ENCODE assay signal across 1 cellular context in the genomic region with DNA sequence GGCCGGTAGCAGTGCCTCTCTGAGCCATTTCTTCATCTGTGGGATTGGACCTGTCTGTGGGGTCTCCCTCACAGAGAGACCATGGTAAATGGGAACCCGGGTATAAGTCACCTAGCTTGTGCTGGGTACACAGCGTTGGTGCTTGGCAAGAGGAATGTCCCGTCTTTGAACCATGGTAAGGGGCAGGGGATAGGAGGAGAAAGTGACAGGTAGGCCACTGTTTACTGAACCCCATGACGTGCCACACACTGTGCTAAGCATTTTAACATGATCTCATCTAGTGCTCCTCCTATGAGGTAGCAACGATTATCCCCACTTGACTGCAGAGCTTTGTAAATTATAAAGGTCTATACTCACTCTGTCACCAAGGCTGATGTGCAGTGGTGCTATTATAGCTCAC.
A peak's percentile ranks its signal among the peaks of the same experiment; 100 is the strongest.
TF ChIP-seq lines count a peak whose summit lies in the region.

No MANE protein-coding gene starts in this region.

TF ChIP-seq in HepG2, 621 proteins besides CTCF, POLR2A, EP300 and RAD21:
- TF ChIP-seq ZNF207 (IDR thresholded peaks at IDR 0.05; ENCODE audit: borderline replicate concordance) (no peak), ISX (CRISPR knock-in tag; conservative IDR thresholded peaks at IDR 0.05) (no peak), ZBTB1 (CRISPR knock-in tag; IDR thresholded peaks at IDR 0.05; ENCODE audit: borderline replicate concordance) (no peak), ZNF768 (CRISPR knock-in tag; IDR thresholded peaks at IDR 0.05) (peak; percentile 56; the same call in 1 of the 2 replicates), TBX2 (CRISPR knock-in tag; IDR thresholded peaks at IDR 0.05; ENCODE audit: borderline replicate concordance) (peak; percentile 3; the same call in 1 of the 2 replicates), NFE2L1 (CRISPR knock-in tag; IDR thresholded peaks at IDR 0.05; ENCODE audit: borderline replicate concordance) (no peak), GATAD2A (CRISPR knock-in tag; IDR thresholded peaks at IDR 0.05) (no peak), TARDBP (CRISPR knock-in tag; IDR thresholded peaks at IDR 0.05) (no peak), SP140L (CRISPR knock-in tag; IDR thresholded peaks at IDR 0.05; ENCODE audit: borderline replicate concordance) (no peak)
- TF ChIP-seq, protein P1, sequence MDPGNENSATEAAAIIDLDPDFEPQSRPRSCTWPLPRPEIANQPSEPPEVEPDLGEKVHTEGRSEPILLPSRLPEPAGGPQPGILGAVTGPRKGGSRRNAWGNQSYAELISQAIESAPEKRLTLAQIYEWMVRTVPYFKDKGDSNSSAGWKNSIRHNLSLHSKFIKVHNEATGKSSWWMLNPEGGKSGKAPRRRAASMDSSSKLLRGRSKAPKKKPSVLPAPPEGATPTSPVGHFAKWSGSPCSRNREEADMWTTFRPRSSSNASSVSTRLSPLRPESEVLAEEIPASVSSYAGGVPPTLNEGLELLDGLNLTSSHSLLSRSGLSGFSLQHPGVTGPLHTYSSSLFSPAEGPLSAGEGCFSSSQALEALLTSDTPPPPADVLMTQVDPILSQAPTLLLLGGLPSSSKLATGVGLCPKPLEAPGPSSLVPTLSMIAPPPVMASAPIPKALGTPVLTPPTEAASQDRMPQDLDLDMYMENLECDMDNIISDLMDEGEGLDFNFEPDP (CRISPR knock-in tag; conservative IDR thresholded peaks at IDR 0.05) = 0 out of 2 replicates have a peak, but pooled peaks have one; percentile 58
- TF ChIP-seq, protein P2, sequence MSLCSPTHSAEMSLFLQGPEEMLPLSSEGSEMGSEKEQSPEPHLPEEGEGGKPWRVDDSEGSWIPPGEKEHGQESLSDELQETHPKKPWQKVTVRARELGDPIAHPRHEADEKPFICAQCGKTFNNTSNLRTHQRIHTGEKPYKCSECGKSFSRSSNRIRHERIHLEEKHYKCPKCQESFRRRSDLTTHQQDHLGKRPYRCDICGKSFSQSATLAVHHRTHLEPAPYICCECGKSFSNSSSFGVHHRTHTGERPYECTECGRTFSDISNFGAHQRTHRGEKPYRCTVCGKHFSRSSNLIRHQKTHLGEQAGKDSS (CRISPR knock-in tag; IDR thresholded peaks at IDR 0.05; ENCODE audit: borderline replicate concordance, low read depth) = no peak
- TF ChIP-seq, protein P3, sequence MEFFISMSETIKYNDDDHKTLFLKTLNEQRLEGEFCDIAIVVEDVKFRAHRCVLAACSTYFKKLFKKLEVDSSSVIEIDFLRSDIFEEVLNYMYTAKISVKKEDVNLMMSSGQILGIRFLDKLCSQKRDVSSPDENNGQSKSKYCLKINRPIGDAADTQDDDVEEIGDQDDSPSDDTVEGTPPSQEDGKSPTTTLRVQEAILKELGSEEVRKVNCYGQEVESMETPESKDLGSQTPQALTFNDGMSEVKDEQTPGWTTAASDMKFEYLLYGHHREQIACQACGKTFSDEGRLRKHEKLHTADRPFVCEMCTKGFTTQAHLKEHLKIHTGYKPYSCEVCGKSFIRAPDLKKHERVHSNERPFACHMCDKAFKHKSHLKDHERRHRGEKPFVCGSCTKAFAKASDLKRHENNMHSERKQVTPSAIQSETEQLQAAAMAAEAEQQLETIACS (CRISPR knock-in tag; IDR thresholded peaks at IDR 0.05) = no peak
- TF ChIP-seq, protein P4, sequence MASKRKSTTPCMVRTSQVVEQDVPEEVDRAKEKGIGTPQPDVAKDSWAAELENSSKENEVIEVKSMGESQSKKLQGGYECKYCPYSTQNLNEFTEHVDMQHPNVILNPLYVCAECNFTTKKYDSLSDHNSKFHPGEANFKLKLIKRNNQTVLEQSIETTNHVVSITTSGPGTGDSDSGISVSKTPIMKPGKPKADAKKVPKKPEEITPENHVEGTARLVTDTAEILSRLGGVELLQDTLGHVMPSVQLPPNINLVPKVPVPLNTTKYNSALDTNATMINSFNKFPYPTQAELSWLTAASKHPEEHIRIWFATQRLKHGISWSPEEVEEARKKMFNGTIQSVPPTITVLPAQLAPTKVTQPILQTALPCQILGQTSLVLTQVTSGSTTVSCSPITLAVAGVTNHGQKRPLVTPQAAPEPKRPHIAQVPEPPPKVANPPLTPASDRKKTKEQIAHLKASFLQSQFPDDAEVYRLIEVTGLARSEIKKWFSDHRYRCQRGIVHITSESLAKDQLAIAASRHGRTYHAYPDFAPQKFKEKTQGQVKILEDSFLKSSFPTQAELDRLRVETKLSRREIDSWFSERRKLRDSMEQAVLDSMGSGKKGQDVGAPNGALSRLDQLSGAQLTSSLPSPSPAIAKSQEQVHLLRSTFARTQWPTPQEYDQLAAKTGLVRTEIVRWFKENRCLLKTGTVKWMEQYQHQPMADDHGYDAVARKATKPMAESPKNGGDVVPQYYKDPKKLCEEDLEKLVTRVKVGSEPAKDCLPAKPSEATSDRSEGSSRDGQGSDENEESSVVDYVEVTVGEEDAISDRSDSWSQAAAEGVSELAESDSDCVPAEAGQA (IDR thresholded peaks at IDR 0.05; ENCODE audit: low read depth) = no peak
- TF ChIP-seq, protein P4 (CRISPR knock-in tag; IDR thresholded peaks at IDR 0.05; ENCODE audit: borderline replicate concordance) = no peak
TF ChIP-seq in HepG2: peak in this region for 3.
